ENCODE assay signal across 1 cellular context in genomic region chr14:54106802-54107377, GRCh38.
TF ChIP-seq lines count a peak whose summit lies in the region.

No MANE protein-coding gene starts in this region.

TF ChIP-seq in HCT116, 20 proteins besides CTCF, POLR2A, EP300 and RAD21 (continued from another document):
- TF ChIP-seq ATF3 (IDR thresholded peaks at IDR 0.05), result no peak
- no peak for TF ChIP-seq ZFX (IDR thresholded peaks at IDR 0.05)
- TF ChIP-seq EZH2phosphoT487 (IDR thresholded peaks at IDR 0.05; ENCODE audit: borderline replicate concordance), result no peak
